In genomic region chr7:92306153-92306552, GRCh38 we compare ENCODE assay signal across 32 cellular contexts.
DNase-seq lines count a peak whose midpoint lies in the region; ATAC-seq and TF ChIP-seq lines count a peak whose summit lies in the region.
"Had no signal": no experiment of that assay in that cellular context is flagged by ENCODE, and none has a peak within 500 bp of the region (broad histone marks: within the 10 kb centered on the region; RNA-seq: fewer than 3 reads in every experiment).

No MANE protein-coding gene starts in this region.

- TF ChIP-seq CTCF in MCF 10A (IDR thresholded peaks at IDR 0.05; ENCODE audit: unreplicated experiment) (no peak), breast epithelium (IDR thresholded peaks at IDR 0.05) (no peak), RWPE2 (IDR thresholded peaks at IDR 0.05; ENCODE audit: poor library complexity, severe bottlenecking) (no peak)

- no TSS peak for BruUV-seq in MCF 10A (replicated peaks; lab: Mats Ljungman, UMichigan)

- CTCF ChIA-PET in MCF 10A (lab: Yijun Ruan, JAX) = no interaction called here

- H3K27me3 ChIP-seq in breast epithelium = no peaks in the 10 kb centered on the region
- H3K27me3 ChIP-seq in RWPE2 (ENCODE audit: insufficient read depth, poor library complexity, severe bottlenecking) = no peaks in the 10 kb centered on the region
- H3K27me3 ChIP-seq: esophagus squamous epithelium, pancreas had no signal

- H3K36me3 ChIP-seq in breast epithelium = no peaks in the 10 kb centered on the region
- peaks cover 18% of the 10 kb centered on the region for H3K36me3 ChIP-seq in RWPE2 (ENCODE audit: low read depth)
- H3K36me3 ChIP-seq: pancreas had no signal

- no peaks in the 10 kb centered on the region for H3K27me3 Mint-ChIP-seq in MCF 10A (ENCODE audit: insufficient read depth, unreplicated experiment)
- H3K27me3 Mint-ChIP-seq: activated naive CD8-positive, alpha-beta T cell; activated T-helper 17 cell treated with anti-CD3 and anti-CD28 coated beads, Interleukin-2, amount 50 U/mL, for 72 hours; dendritic cell treated with granulocyte-macrophage colony-stimulating factor and Interleukin-4, amounts not matched to agents 40 ng/mL and 50 ng/mL, for 4 days; type B pancreatic cell had no signal

- no peak overlapping the region for H3K27ac ChIP-seq in breast epithelium
- H3K27ac ChIP-seq in RWPE2 (ENCODE audit: poor library complexity, severe bottlenecking) = no peak overlapping the region
- H3K27ac ChIP-seq: 22Rv1, esophagus squamous epithelium, pancreas had no signal

- H3K4me1 ChIP-seq in breast epithelium (no peaks in the 10 kb centered on the region), RWPE2 (ENCODE audit: insufficient read depth, poor library complexity, severe bottlenecking) (peaks cover 5% of the 10 kb centered on the region)
- H3K4me1 ChIP-seq: esophagus squamous epithelium, pancreas had no signal

- H3K36me3 Mint-ChIP-seq in MCF 10A (ENCODE audit: insufficient read depth, unreplicated experiment) = peaks cover 22% of the 10 kb centered on the region

- H3K4me3 Mint-ChIP-seq in MCF 10A (ENCODE audit: unreplicated experiment) = no peak overlapping the region
- H3K4me3 Mint-ChIP-seq: activated CD8-positive, alpha-beta T cell treated with anti-CD3 and anti-CD28 coated beads, Interleukin-2, amount 10 ng/mL, durations not matched to agents 7 days and 5 days; activated naive CD8-positive, alpha-beta T cell; activated T-helper 17 cell treated with anti-CD3 and anti-CD28 coated beads, Interleukin-2, amount 50 U/mL, for 72 hours; dendritic cell treated with granulocyte-macrophage colony-stimulating factor and Interleukin-4, amounts not matched to agents 40 ng/mL and 50 ng/mL, for 4 days; endodermal cell; nephron; type B pancreatic cell had no signal

- no peak overlapping the region for H3K27ac Mint-ChIP-seq in MCF 10A (ENCODE audit: low read depth, unreplicated experiment)
- H3K27ac Mint-ChIP-seq: activated CD8-positive, alpha-beta T cell treated with anti-CD3 and anti-CD28 coated beads, Interleukin-2, amount 10 ng/mL, durations not matched to agents 7 days and 5 days; activated naive CD8-positive, alpha-beta T cell; activated T-helper 17 cell treated with anti-CD3 and anti-CD28 coated beads, Interleukin-2, amount 50 U/mL, for 72 hours; dendritic cell treated with granulocyte-macrophage colony-stimulating factor and Interleukin-4, amounts not matched to agents 40 ng/mL and 50 ng/mL, for 4 days; endodermal cell; type B pancreatic cell had no signal

- no peaks in the 10 kb centered on the region for H3K4me1 Mint-ChIP-seq in MCF 10A (ENCODE audit: insufficient read depth, unreplicated experiment)
- H3K4me1 Mint-ChIP-seq: activated T-helper 17 cell treated with anti-CD3 and anti-CD28 coated beads, Interleukin-2, amount 50 U/mL, for 72 hours; endodermal cell; nephron had no signal

- intact Hi-C loops in MCF 10A (cut with micrococcal nuclease) = no loop called here
- intact Hi-C loops in breast epithelium (cut with DNase I; ENCODE audit: low total_unique reads) = no loop called here
- intact Hi-C loops in left cardiac atrium (cut with DNase I) = no loop called here

- DNase-seq in MCF 10A (ENCODE audit: unreplicated experiment) = peak; percentile 3
- DNase-seq in breast epithelium (ENCODE audit: low spot score in 2 of 2) = no peak
- DNase-seq in RWPE2 (ENCODE audit: low spot score) = no peak
- no peak for DNase-seq in left cardiac atrium
- no peak for DNase-seq in activated effector memory CD4-positive, alpha-beta T cell treated with anti-CD3 and anti-CD28 coated beads, Interleukin-2, amount 50 U/mL, for 16 hours
- no peak for DNase-seq in CD1c-positive myeloid dendritic cell (ENCODE audit: extremely low spot score)
- no peak for DNase-seq in activated CD4-positive, CD25-positive, alpha-beta regulatory T cell treated with anti-CD3 and anti-CD28 coated beads, Interleukin-2, amount 50 U/mL, for 72 hours
- DNase-seq: activated CD4-positive, alpha-beta T cell treated with anti-CD3 and anti-CD28 coated beads for 4 hours; activated CD8-positive, alpha-beta T cell treated with anti-CD3 and anti-CD28 coated beads, Interleukin-2, amount 10 ng/mL, durations not matched to agents 7 days and 5 days; anterior cingulate cortex; C1 segment of cervical spinal cord; central memory CD4-positive, alpha-beta T cell; DMS79; endodermal cell; esophagus squamous epithelium; foreskin melanocyte; kidney glomerular epithelial cell; NCI-H1930; NCI-H526 treated with DMSO at 0.1 percent for 48 hours; pancreas; SIG-M5; small intestine; stimulated activated naive CD4-positive, alpha-beta T cell had no signal

- H3K9me3 Mint-ChIP-seq in MCF 10A (ENCODE audit: unreplicated experiment) = no peaks in the 10 kb centered on the region
- H3K9me3 Mint-ChIP-seq: activated T-helper 17 cell treated with anti-CD3 and anti-CD28 coated beads, Interleukin-2, amount 50 U/mL, for 72 hours; dendritic cell treated with granulocyte-macrophage colony-stimulating factor and Interleukin-4, amounts not matched to agents 40 ng/mL and 50 ng/mL, for 4 days; endodermal cell; nephron; type B pancreatic cell had no signal

- no peak for TF ChIP-seq POLR2A in breast epithelium (IDR thresholded peaks at IDR 0.05)

- peak; percentile 69 for ATAC-seq in RWPE2 (ENCODE audit: low read depth)
- ATAC-seq in esophagus mucosa = peak; percentile 63
- no peak for ATAC-seq in left cardiac atrium
- ATAC-seq: activated CD8-positive, alpha-beta T cell treated with anti-CD3 and anti-CD28 coated beads, Interleukin-2, amount 10 ng/mL, durations not matched to agents 7 days and 5 days; activated T-helper 17 cell treated with anti-CD3 and anti-CD28 coated beads, Interleukin-2, amount 50 U/mL, for 72 hours; K562; pancreas had no signal

- H3K9me3 ChIP-seq in breast epithelium = no peaks in the 10 kb centered on the region
- H3K9me3 ChIP-seq in RWPE2 (ENCODE audit: severe bottlenecking) = no peaks in the 10 kb centered on the region
- H3K9me3 ChIP-seq: esophagus squamous epithelium, pancreas had no signal

- POLR2A ChIA-PET in MCF 10A (lab: Yijun Ruan, JAX) = no interaction called here

- H3K4me3 ChIP-seq in breast epithelium (no peak overlapping the region), RWPE2 (ENCODE audit: severe bottlenecking) (no peak overlapping the region)
- H3K4me3 ChIP-seq: esophagus squamous epithelium, K562, lung, pancreas had no signal

Comparison
In these comparisons a context has a peak if more than half of its experiments do, and no peak if none do; other contexts are left out.
1. ATAC-seq: peak in RWPE2 (single experiment) and esophagus mucosa (single experiment); none in left cardiac atrium (0 of 2).